10 cellular contexts compared by ENCODE assay signal in genomic region chr3:46114324-46114988, GRCh38.
DNase-seq lines count a peak whose midpoint lies in the region; ATAC-seq and TF ChIP-seq lines count a peak whose summit lies in the region.
"Had no signal": no experiment of that assay in that cellular context is flagged by ENCODE, and none has a peak within 500 bp of the region (broad histone marks: within the 10 kb centered on the region; RNA-seq: fewer than 3 reads in every experiment).

No MANE protein-coding gene starts in this region.

- peak; percentile 85 for DNase-seq in HFFc6
- peak; percentile 76 for DNase-seq in mammary epithelial cell
- DNase-seq in mesenchymal stem cell: peak; percentile 87
- DNase-seq in effector memory CD4-positive, alpha-beta T cell: no peak
- no peak for DNase-seq in activated T-helper 2 cell treated with anti-CD3 and anti-CD28 coated beads, Interferon-gamma antibody, Interleukin-2, Interleukin-4, amounts not matched to agents 10 μg/mL and 5 μg/mL and 100 μg/mL, durations not matched to agents 14 hours and 24 hours and 36 hours (ENCODE audit: low spot score)
- no peak for DNase-seq in UCSD-AML1 (lab: John Stamatoyannopoulos, UW; ENCODE audit: unreplicated experiment)
- DNase-seq: activated gamma-delta T cell, DMS153 had no signal

- H3K4me2 ChIP-seq in mammary epithelial cell (ENCODE audit: insufficient read depth, low read depth, low read length) (peak overlapping the region; percentile 48), mesenchymal stem cell (ENCODE audit: low read length, poor library complexity, severe bottlenecking) (no peak overlapping the region)

- no peak overlapping the region for H2BK120ac ChIP-seq in mesenchymal stem cell (ENCODE audit: low read depth, low read length)

- H3K9me3 ChIP-seq in mammary epithelial cell (replicated peaks; ENCODE audit: insufficient read depth, low read length): no peaks in the 10 kb centered on the region
- H3K9me3 ChIP-seq in mesenchymal stem cell (ENCODE audit: control insufficient read depth, low read length): peaks cover 9% of the 10 kb centered on the region
- H3K9me3 ChIP-seq in effector memory CD4-positive, alpha-beta T cell (ENCODE audit: control insufficient read depth, low read length): no peaks in the 10 kb centered on the region

- intact Hi-C loops in mammary epithelial cell (cut with micrococcal nuclease): loop anchor here (5.0 kb wide), 1 partner anchor 73 kb away; no protein-coding TSS in a partner anchor
- intact Hi-C loops in activated T-helper 2 cell treated with anti-CD3 and anti-CD28 coated beads, Interferon-gamma antibody, Interleukin-2, Interleukin-4, amounts not matched to agents 10 μg/mL and 5 μg/mL and 100 μg/mL, durations not matched to agents 14 hours and 24 hours and 36 hours (cut with micrococcal nuclease): no loop called here

- H3K27ac ChIP-seq in ACC112 (ENCODE audit: low read depth, low read length) (peak overlapping the region; percentile 73), mammary epithelial cell (ENCODE audit: insufficient read depth, low read depth, low read length) (peak overlapping the region; percentile 64), mesenchymal stem cell (ENCODE audit: low read length, poor library complexity, severe bottlenecking) (peak overlapping the region; percentile 20)
- no peak overlapping the region for H3K27ac ChIP-seq in effector memory CD4-positive, alpha-beta T cell (ENCODE audit: insufficient read depth, low read length, poor library complexity, severe bottlenecking)

- H2AFZ ChIP-seq in ACC112 (ENCODE audit: low read length, unreplicated experiment) (no peak overlapping the region), mammary epithelial cell (ENCODE audit: low read depth, low read length) (no peak overlapping the region), mesenchymal stem cell (ENCODE audit: low read depth, low read length) (no peak overlapping the region)

- no TSS peak for BruUV-seq in mammary epithelial cell (replicated peaks; lab: Mats Ljungman, UMichigan)

- H3K27me3 ChIP-seq in ACC112 (ENCODE audit: insufficient read depth, low read length) (no peaks in the 10 kb centered on the region), mammary epithelial cell (ENCODE audit: insufficient read depth, low read length) (no peaks in the 10 kb centered on the region), mesenchymal stem cell (ENCODE audit: control insufficient read depth in 1 of 2, insufficient read depth in 1 of 2, low read length in 2 of 2) (no peaks in the 10 kb centered on the region)
- no peaks in the 10 kb centered on the region for H3K27me3 ChIP-seq in effector memory CD4-positive, alpha-beta T cell (replicated peaks; ENCODE audit: control insufficient read depth, insufficient read depth, low read length, poor library complexity, severe bottlenecking)

- H3K4me1 ChIP-seq in ACC112 (ENCODE audit: control insufficient read depth, insufficient read depth, low read length, unreplicated experiment) (peaks cover 54% of the 10 kb centered on the region), mammary epithelial cell (ENCODE audit: insufficient read depth, low read length) (peaks cover 63% of the 10 kb centered on the region), mesenchymal stem cell (ENCODE audit: control insufficient read depth, insufficient read depth, low read depth, low read length) (peaks cover 3% of the 10 kb centered on the region)
- H3K4me1 ChIP-seq in effector memory CD4-positive, alpha-beta T cell (ENCODE audit: control insufficient read depth, insufficient read depth, low read length, poor library complexity, severe bottlenecking): peaks cover under 1% of the 10 kb centered on the region

- H2BK5ac ChIP-seq in mesenchymal stem cell (ENCODE audit: low read depth, low read length, poor library complexity, severe bottlenecking): no peak overlapping the region

- no peak for TF ChIP-seq CTCF in HFFc6 (IDR thresholded peaks at IDR 0.05)
- no peak for TF ChIP-seq CTCF in mammary epithelial cell (conservative IDR thresholded peaks at IDR 0.05 in 1 of 2, IDR thresholded peaks at IDR 0.05 in 1 of 2; ENCODE audit: extremely low read depth in 1 of 2, insufficient read depth in 1 of 2, low read depth in 1 of 2, low read length in 2 of 2)

- no peak for ATAC-seq in GM21423 (IDR thresholded peaks at IDR 0.05; ENCODE audit: unreplicated experiment)

- H3K4me3 ChIP-seq in ACC112 (ENCODE audit: low read depth, low read length) (no peak overlapping the region), mammary epithelial cell (replicated peaks in 1 of 3; ENCODE audit: insufficient read depth in 1 of 3, low read depth in 2 of 3, low read length in 3 of 3) (no peak overlapping the region), mesenchymal stem cell (ENCODE audit: insufficient read depth in 1 of 2, low read depth in 1 of 2, low read length in 2 of 2) (no peak overlapping the region)
- H3K4me3 ChIP-seq in effector memory CD4-positive, alpha-beta T cell (ENCODE audit: insufficient read depth, low read depth, low read length, poor library complexity, severe bottlenecking): no peak overlapping the region

- no peaks in the 10 kb centered on the region for H3K27me3 Mint-ChIP-seq in HFFc6 (ENCODE audit: insufficient read depth)
- H3K27me3 Mint-ChIP-seq in activated T-helper 2 cell treated with anti-CD3 and anti-CD28 coated beads, Interferon-gamma antibody, Interleukin-2, Interleukin-4, amounts not matched to agents 10 μg/mL and 5 μg/mL and 100 μg/mL, durations not matched to agents 14 hours and 24 hours and 36 hours (ENCODE audit: low read depth): peaks cover 32% of the 10 kb centered on the region

- no peak overlapping the region for H4K91ac ChIP-seq in mesenchymal stem cell (ENCODE audit: low read length)

- no peaks in the 10 kb centered on the region for H3K79me2 ChIP-seq in ACC112 (ENCODE audit: control insufficient read depth, insufficient read depth, low read length, unreplicated experiment)
- H3K79me2 ChIP-seq in mammary epithelial cell (ENCODE audit: insufficient read depth, low read length): no peaks in the 10 kb centered on the region

- H3K36me3 Mint-ChIP-seq in HFFc6 (ENCODE audit: low read depth): no peaks in the 10 kb centered on the region
- H3K36me3 Mint-ChIP-seq in activated T-helper 2 cell treated with anti-CD3 and anti-CD28 coated beads, Interferon-gamma antibody, Interleukin-2, Interleukin-4, amounts not matched to agents 10 μg/mL and 5 μg/mL and 100 μg/mL, durations not matched to agents 14 hours and 24 hours and 36 hours (ENCODE audit: low read depth): peaks cover 4% of the 10 kb centered on the region

- H3K4ac ChIP-seq in mesenchymal stem cell (ENCODE audit: low read depth in 1 of 2, low read length in 2 of 2): no peak overlapping the region

- H3K9ac ChIP-seq in mammary epithelial cell (ENCODE audit: insufficient read depth, low read length) (no peak overlapping the region), mesenchymal stem cell (ENCODE audit: low read length) (peak overlapping the region; percentile 48)

- no peak overlapping the region for H3K14ac ChIP-seq in mesenchymal stem cell (ENCODE audit: low read length in 2 of 2)

- H4K8ac ChIP-seq in mesenchymal stem cell (ENCODE audit: low read length): no peak overlapping the region

- no peaks in the 10 kb centered on the region for H3K9me3 Mint-ChIP-seq in HFFc6
- peaks cover 4% of the 10 kb centered on the region for H3K9me3 Mint-ChIP-seq in activated T-helper 2 cell treated with anti-CD3 and anti-CD28 coated beads, Interferon-gamma antibody, Interleukin-2, Interleukin-4, amounts not matched to agents 10 μg/mL and 5 μg/mL and 100 μg/mL, durations not matched to agents 14 hours and 24 hours and 36 hours

- peak overlapping the region; percentile 25; the same call in 1 of the 2 replicates for H3K4me3 Mint-ChIP-seq in HFFc6
- no peak overlapping the region for H3K4me3 Mint-ChIP-seq in activated T-helper 2 cell treated with anti-CD3 and anti-CD28 coated beads, Interferon-gamma antibody, Interleukin-2, Interleukin-4, amounts not matched to agents 10 μg/mL and 5 μg/mL and 100 μg/mL, durations not matched to agents 14 hours and 24 hours and 36 hours (ENCODE audit: low read depth)

- H3K79me1 ChIP-seq in mesenchymal stem cell (replicated peaks; ENCODE audit: low read length, poor library complexity, severe bottlenecking): no peaks in the 10 kb centered on the region

- peaks cover 71% of the 10 kb centered on the region for H3K4me1 Mint-ChIP-seq in HFFc6 (ENCODE audit: low read depth)
- peaks cover 20% of the 10 kb centered on the region for H3K4me1 Mint-ChIP-seq in activated T-helper 2 cell treated with anti-CD3 and anti-CD28 coated beads, Interferon-gamma antibody, Interleukin-2, Interleukin-4, amounts not matched to agents 10 μg/mL and 5 μg/mL and 100 μg/mL, durations not matched to agents 14 hours and 24 hours and 36 hours (ENCODE audit: low read depth)

- H2BK12ac ChIP-seq in mesenchymal stem cell (ENCODE audit: low read length in 2 of 2): no peak overlapping the region

- H3K36me3 ChIP-seq in ACC112 (ENCODE audit: insufficient read depth, low read length) (no peaks in the 10 kb centered on the region), mammary epithelial cell (ENCODE audit: insufficient read depth, low read length) (no peaks in the 10 kb centered on the region), mesenchymal stem cell (ENCODE audit: control insufficient read depth in 1 of 2, insufficient read depth in 2 of 2, low read depth in 1 of 2, low read length in 2 of 2) (no peaks in the 10 kb centered on the region)
- no peaks in the 10 kb centered on the region for H3K36me3 ChIP-seq in effector memory CD4-positive, alpha-beta T cell (ENCODE audit: control insufficient read depth, insufficient read depth, low read length)

- no peak overlapping the region for H2BK15ac ChIP-seq in mesenchymal stem cell (ENCODE audit: low read depth, poor library complexity, severe bottlenecking)

- peak overlapping the region in 1 of 2 experiments; percentile 41 for H3K18ac ChIP-seq in mesenchymal stem cell (ENCODE audit: low read depth in 1 of 2, low read length in 2 of 2)

- dilution Hi-C loops in mammary epithelial cell (cut with HindIII; ENCODE audit: low sequenced_read_pairs): no loop called here

- peak overlapping the region; percentile 85 for H3K27ac Mint-ChIP-seq in HFFc6
- no peak overlapping the region for H3K27ac Mint-ChIP-seq in activated T-helper 2 cell treated with anti-CD3 and anti-CD28 coated beads, Interferon-gamma antibody, Interleukin-2, Interleukin-4, amounts not matched to agents 10 μg/mL and 5 μg/mL and 100 μg/mL, durations not matched to agents 14 hours and 24 hours and 36 hours

- in situ Hi-C loops in mammary epithelial cell (cut with MboI; ENCODE audit: low sequenced_read_pairs in 2 of 2): no loop called here

- H3K23ac ChIP-seq in mesenchymal stem cell (ENCODE audit: low read length in 2 of 2): no peak overlapping the region

- H4K20me1 ChIP-seq in mammary epithelial cell (ENCODE audit: insufficient read depth, low read length): no peaks in the 10 kb centered on the region

- CTCF ChIA-PET in mammary epithelial cell (lab: Charles Lee; ENCODE audit: low non-redundant PET): no interaction called here

- no peak overlapping the region for H2AK5ac ChIP-seq in mesenchymal stem cell (ENCODE audit: low read length, severe bottlenecking)

- WGBS in mammary epithelial cell (ENCODE audit: low coverage, missing lambda C conversion rate): 0% methylated on average over 1 of the region's 1 CpG
- no CpG with 5 or more reads among the region's 1 CpG for WGBS in mesenchymal stem cell

Comparison
In these comparisons a context has a peak if more than half of its experiments do, and no peak if none do; other contexts are left out.
1. DNase-seq: peak in HFFc6 (single experiment), mammary epithelial cell (single experiment) and mesenchymal stem cell (single experiment); none in effector memory CD4-positive, alpha-beta T cell (0 of 3), activated T-helper 2 cell treated with anti-CD3 and anti-CD28 coated beads, Interferon-gamma antibody, Interleukin-2, Interleukin-4, amounts not matched to agents 10 μg/mL and 5 μg/mL and 100 μg/mL, durations not matched to agents 14 hours and 24 hours and 36 hours (single experiment) and UCSD-AML1 (single experiment).